Comparison of ENCODE assay signal across 9 cellular contexts in the genomic region with DNA sequence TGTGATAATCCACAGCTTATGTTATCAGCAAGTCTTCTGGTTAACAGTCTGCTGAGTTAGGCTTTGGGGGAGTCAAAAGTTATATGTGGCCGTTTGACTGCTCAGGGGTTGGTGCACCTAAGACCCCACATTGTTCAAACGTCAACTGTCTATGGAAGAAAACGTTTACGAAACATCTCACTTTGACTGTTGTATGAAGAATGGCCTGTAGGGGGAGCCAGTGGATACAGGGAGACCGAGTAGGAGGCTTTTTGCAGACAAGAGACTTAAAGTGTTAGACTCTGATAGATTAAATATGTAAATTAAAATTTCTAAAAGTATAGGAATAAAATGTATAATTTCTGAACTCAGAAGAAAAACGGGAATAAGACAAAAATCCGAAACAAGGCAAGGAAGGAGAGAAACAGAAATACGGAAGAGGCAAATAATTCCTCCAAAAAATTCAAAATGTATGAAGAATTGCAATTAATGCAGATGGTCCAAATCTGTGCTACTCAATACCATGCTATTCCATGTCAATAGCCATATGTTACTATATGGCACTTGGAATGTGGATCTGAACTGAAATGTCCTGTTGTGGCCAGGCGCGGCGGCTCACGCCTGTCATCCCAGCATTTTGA. TPM values are rescaled to one million over a fixed set of nuclear protein-coding genes. Genes with fewer than 3 reads are reported as not detected.
DNase-seq lines count a peak whose midpoint lies in the region; ATAC-seq, FAIRE-seq and TF ChIP-seq lines count a peak whose summit lies in the region.
"Had no signal": no experiment of that assay in that cellular context is flagged by ENCODE, and none has a peak within 500 bp of the region (broad histone marks: within the 10 kb centered on the region; RNA-seq: fewer than 3 reads in every experiment).

No MANE protein-coding gene starts in this region.

- H2AFZ ChIP-seq in mammary epithelial cell (ENCODE audit: low read depth, low read length) = no peak overlapping the region

- BruUV-seq in mammary epithelial cell (replicated peaks; lab: Mats Ljungman, UMichigan) = no TSS peak

- 41% methylated on average over 12 of the region's 12 CpGs for WGBS in mammary epithelial cell (ENCODE audit: low coverage, missing lambda C conversion rate)

- no peaks in the 10 kb centered on the region for H3K4me1 ChIP-seq in mammary epithelial cell (ENCODE audit: insufficient read depth, low read length)
- no peaks in the 10 kb centered on the region for H3K4me1 ChIP-seq in kidney (ENCODE audit: control insufficient read depth in 1 of 2, insufficient read depth in 1 of 2, low read depth in 1 of 2, low read length in 2 of 2)

- in situ Hi-C loops in mammary epithelial cell (cut with MboI; ENCODE audit: low sequenced_read_pairs in 2 of 2) = loop anchor here (5.0 to 25.0 kb wide), 4 partner anchors 100 to 233 kb away; partner anchors contain the start of gene TNFSF9 (in 1 of the 2)

- TF ChIP-seq CTCF in VCaP (conservative IDR thresholded peaks at IDR 0.05) = peak; percentile 84
- TF ChIP-seq CTCF in mammary epithelial cell (conservative IDR thresholded peaks at IDR 0.05 in 1 of 2, IDR thresholded peaks at IDR 0.05 in 1 of 2; ENCODE audit: extremely low read depth in 1 of 2, insufficient read depth in 1 of 2, low read depth in 1 of 2, low read length in 2 of 2) = peak; percentile 82 to 91
- TF ChIP-seq CTCF in kidney (IDR thresholded peaks at IDR 0.05; ENCODE audit: borderline replicate concordance, extremely low read depth, insufficient read depth) = peak; percentile 72

- H3K9ac ChIP-seq in mammary epithelial cell (ENCODE audit: insufficient read depth, low read length) = no peak overlapping the region
- H3K9ac ChIP-seq in kidney (ENCODE audit: low read length in 2 of 2) = no peak overlapping the region

- H3K4me3 ChIP-seq in mammary epithelial cell (replicated peaks in 1 of 3; ENCODE audit: insufficient read depth in 1 of 3, low read depth in 2 of 3, low read length in 3 of 3) = no peak overlapping the region
- no peak overlapping the region for H3K4me3 ChIP-seq in kidney (ENCODE audit: low read length in 2 of 2)

- no peaks in the 10 kb centered on the region for H3K79me2 ChIP-seq in mammary epithelial cell (ENCODE audit: insufficient read depth, low read length)

- H3K27ac ChIP-seq in VCaP = no peak overlapping the region
- H3K27ac ChIP-seq in mammary epithelial cell (ENCODE audit: insufficient read depth, low read depth, low read length) = no peak overlapping the region
- no peak overlapping the region for H3K27ac ChIP-seq in kidney (ENCODE audit: low read depth in 2 of 2, low read length in 2 of 2)

- dilution Hi-C loops in mammary epithelial cell (cut with HindIII; ENCODE audit: low sequenced_read_pairs) = no loop called here

- ATAC-seq in Right ventricle myocardium inferior = peak; percentile 59
- no peak for ATAC-seq in GM21515 (IDR thresholded peaks at IDR 0.05; ENCODE audit: unreplicated experiment)

- FAIRE-seq in kidney (lab: Jason Lieb, UNC) = peak; percentile 91

- CTCF ChIA-PET in mammary epithelial cell (lab: Charles Lee; ENCODE audit: low non-redundant PET) = interaction anchor here (0.6 kb wide), 1 partner anchor 115 kb away, joined by 3 read pairs; no protein-coding TSS in a partner anchor

- H3K36me3 ChIP-seq in mammary epithelial cell (ENCODE audit: insufficient read depth, low read length) = no peaks in the 10 kb centered on the region
- H3K36me3 ChIP-seq in kidney (ENCODE audit: control insufficient read depth in 1 of 2, insufficient read depth in 2 of 2, low read length in 2 of 2) = no peaks in the 10 kb centered on the region

- H3K9me3 ChIP-seq in mammary epithelial cell (replicated peaks; ENCODE audit: insufficient read depth, low read length) (no peaks in the 10 kb centered on the region), kidney (ENCODE audit: control insufficient read depth in 1 of 2, low read length in 2 of 2) (peaks cover 0 to 5% of the 10 kb centered on the region in 2 donors)

- H3K4me2 ChIP-seq in mammary epithelial cell (ENCODE audit: insufficient read depth, low read depth, low read length) = no peak overlapping the region

- intact Hi-C loops in Right ventricle myocardium inferior (cut with DNase I) = loop anchor here (2.0 kb wide), 2 partner anchors 115 to 231 kb away; no protein-coding TSS in a partner anchor
- intact Hi-C loops in cardiac septum (cut with DNase I) = loop anchor here (1.0 kb wide), 1 partner anchor 231 kb away; no protein-coding TSS in a partner anchor
- intact Hi-C loops in mammary epithelial cell (cut with micrococcal nuclease) = loop anchor here (1.0 to 5.0 kb wide), 4 partner anchors 45 to 137 kb away; partner anchors contain the start of gene C3
- intact Hi-C loops in kidney (cut with DNase I) = no loop called here

- H4K20me1 ChIP-seq in mammary epithelial cell (ENCODE audit: insufficient read depth, low read length) = no peaks in the 10 kb centered on the region

- no peaks in the 10 kb centered on the region for H3K27me3 ChIP-seq in mammary epithelial cell (ENCODE audit: insufficient read depth, low read length)

- no peak for DNase-seq in Right ventricle myocardium inferior (ENCODE audit: missing footprints)
- no peak for DNase-seq in cardiac septum (ENCODE audit: low spot score)
- DNase-seq in NCI-H2171 (lab: John Stamatoyannopoulos, UW) = peak; percentile 34
- peak; percentile 59 for DNase-seq in mammary epithelial cell
- no peak for DNase-seq in kidney
- peak; percentile 75 to 90 for DNase-seq in stimulated activated CD4-positive, alpha-beta T cell treated with anti-CD3 and anti-CD28 coated beads, Interleukin-2, amount 100 ng/mL, for 24 hours

RNA-seq across cellular contexts. Expression of gene TNFSF14, which starts 37.8 kb away (rescaled TPM):
- total RNA-seq in Right ventricle myocardium inferior (0.73 TPM), cardiac septum (0.35 TPM), mammary epithelial cell (under 1 TPM in 1 of 2 donors, not detected in 1; 0.16 TPM), kidney (2.5 TPM)
- polyA plus RNA-seq in mammary epithelial cell (not detected), kidney (ENCODE audit: insufficient read depth, low read depth, low replicate concordance) (not detected)
- polyA minus RNA-seq in mammary epithelial cell = not detected
- total RNA-seq: temporal lobe had no signal

RNA-seq across cellular contexts. Expression of gene CD70, which starts 41.2 kb away (rescaled TPM):
- not detected for total RNA-seq in Right ventricle myocardium inferior
- total RNA-seq in cardiac septum = not detected
- total RNA-seq in mammary epithelial cell = 1 to 10 TPM in 1 of 2 donors, not detected in 1; 4.4 TPM
- polyA plus RNA-seq in mammary epithelial cell = 28.9 TPM
- 15.4 TPM for polyA minus RNA-seq in mammary epithelial cell
- 0.76 TPM for total RNA-seq in kidney
- not detected for polyA plus RNA-seq in kidney (ENCODE audit: insufficient read depth, low read depth, low replicate concordance)
- total RNA-seq: temporal lobe had no signal

Comparison
In these comparisons a context has a peak if more than half of its experiments do, and no peak if none do; other contexts are left out.
1. DNase-seq: peak in NCI-H2171 (single experiment), mammary epithelial cell (single experiment) and stimulated activated CD4-positive, alpha-beta T cell treated with anti-CD3 and anti-CD28 coated beads, Interleukin-2, amount 100 ng/mL, for 24 hours (2 of 2); none in Right ventricle myocardium inferior (single experiment), cardiac septum (single experiment) and kidney (single experiment).
2. Peak in every context shown above with its lines, with median percentiles within 50 percentile points of each other: CTCF ChIP-seq.